23 cellular contexts compared by ENCODE assay signal in genomic region chr13:29137016-29137415, GRCh38.
DNase-seq lines count a peak whose midpoint lies in the region; ATAC-seq, FAIRE-seq and TF ChIP-seq lines count a peak whose summit lies in the region.
"Had no signal": no experiment of that assay in that cellular context is flagged by ENCODE, and none has a peak within 500 bp of the region (broad histone marks: within the 10 kb centered on the region; RNA-seq: fewer than 3 reads in every experiment).

No MANE protein-coding gene starts in this region.

- SMC1A ChIA-PET in GM12878 (lab: Charles Lee; ENCODE audit: uncharacterized antibody, unreplicated experiment), result no interaction called here

- BruUV-seq in GM12878 (replicated peaks; lab: Mats Ljungman, UMichigan), result no TSS peak

- no peak overlapping the region for H3K9ac ChIP-seq in GM12878 (ENCODE audit: control insufficient read depth, insufficient read depth, low read length)
- no peak overlapping the region for H3K9ac ChIP-seq in liver (ENCODE audit: low read depth in 1 of 2, low read length in 2 of 2)
- H3K9ac ChIP-seq: BLaER1 had no signal

- CTCF ChIA-PET in GM12878 (lab: Yijun Ruan, JAX), result no interaction called here

- TF ChIP-seq EP300 in GM12878 (IDR thresholded peaks at IDR 0.05; ENCODE audit: borderline replicate concordance in 1 of 2, control insufficient read depth in 1 of 2, low read depth in 2 of 2, low read length in 2 of 2), result no peak

- in situ Hi-C loops in GM12878 (cut with MboI), result no loop called here

- H3K4me1 ChIP-seq in GM12878 (ENCODE audit: control insufficient read depth, insufficient read depth, low read length) (no peaks in the 10 kb centered on the region), liver (ENCODE audit: control insufficient read depth in 4 of 4, insufficient read depth in 4 of 4, low read length in 3 of 4) (peaks cover 0 to 14% (median 4%) of the 10 kb centered on the region in 4 donors)
- H3K4me1 ChIP-seq: BE2C had no signal

- TF ChIP-seq CTCF in GM12878 (IDR thresholded peaks at IDR 0.05 in 2 of 3, conservative IDR thresholded peaks at IDR 0.05 in 1 of 3; ENCODE audit: control insufficient read depth in 2 of 3, extremely low read depth in 1 of 3, insufficient read depth in 1 of 3, low read depth in 3 of 3, low read length in 3 of 3) (no peak), liver (IDR thresholded peaks at IDR 0.05; ENCODE audit: low read depth, low read length, missing input control) (no peak)

- no peak overlapping the region for H2AFZ ChIP-seq in GM12878 (ENCODE audit: control insufficient read depth, low read depth, low read length)

- RAD21 ChIA-PET in GM12878 (lab: Charles Lee; ENCODE audit: unreplicated experiment), result no interaction called here

- no peak overlapping the region for H3K4me2 ChIP-seq in GM12878 (ENCODE audit: control insufficient read depth, insufficient read depth)
- H3K4me2 ChIP-seq: BLaER1 had no signal

- H3K36me3 ChIP-seq in GM12878 (ENCODE audit: control insufficient read depth in 2 of 2, insufficient read depth in 2 of 2, low read length in 1 of 2) (no peaks in the 10 kb centered on the region), liver (ENCODE audit: control insufficient read depth in 4 of 4, insufficient read depth in 3 of 4, low read depth in 1 of 4, low read length in 3 of 4) (no peaks in the 10 kb centered on the region)
- H3K36me3 ChIP-seq: BE2C, BLaER1 had no signal

- intact Hi-C loops in GM12878 (cut with micrococcal nuclease; ENCODE audit: unreplicated experiment), result no loop called here

- H3K9me3 ChIP-seq in GM12878 (replicated peaks; ENCODE audit: control insufficient read depth, insufficient read depth, low read length) (peaks cover 5% of the 10 kb centered on the region; the same call in 2 of the 3 replicates), liver (ENCODE audit: control insufficient read depth in 4 of 4, low read length in 3 of 4) (peaks cover 0 to 8% (median 2%) of the 10 kb centered on the region in 4 donors)
- H3K9me3 ChIP-seq: BE2C, BLaER1 had no signal

- TF ChIP-seq RAD21 in GM12878 (IDR thresholded peaks at IDR 0.05; ENCODE audit: insufficient read depth, low read depth, low read length) (no peak), liver (IDR thresholded peaks at IDR 0.05) (no peak)

- no peak for ATAC-seq in GM12878

- no peaks in the 10 kb centered on the region for H4K20me1 ChIP-seq in GM12878 (ENCODE audit: control insufficient read depth, insufficient read depth)
- H4K20me1 ChIP-seq: BLaER1 had no signal

- POLR2A ChIA-PET in GM12878 (lab: Charles Lee), result no interaction called here

- no peak for TF ChIP-seq POLR2A in GM12878 (IDR thresholded peaks at IDR 0.05; ENCODE audit: low read depth, low read length)

- no peak overlapping the region for H3K4me3 ChIP-seq in GM12878
- no peak overlapping the region for H3K4me3 ChIP-seq in liver (ENCODE audit: low read depth in 1 of 3, low read length in 3 of 3)
- H3K4me3 ChIP-seq: BLaER1 had no signal

- H3K79me2 ChIP-seq in GM12878 (ENCODE audit: control insufficient read depth, insufficient read depth, low read length), result no peaks in the 10 kb centered on the region

- H3K27ac ChIP-seq in GM12878 (ENCODE audit: control insufficient read depth, insufficient read depth) (no peak overlapping the region), liver (ENCODE audit: low read depth in 1 of 2, low read length in 2 of 2) (peak overlapping the region; percentile 82 to 95)
- H3K27ac ChIP-seq: BLaER1 had no signal

- WGBS in GM12878 (ENCODE audit: insufficient coverage, insufficient replicate concordance, low lambda C conversion rate, missing lambda C conversion rate), result 42% methylated on average over 1 of the region's 1 CpG
- 89% methylated on average over 1 of the region's 1 CpG for WGBS in liver

- FAIRE-seq in GM12878 (lab: Jason Lieb, UNC), result no peak
- FAIRE-seq: A204.1, GM12891, GM19239 had no signal

- DNase-seq in GM12878 (ENCODE audit: low read depth, low spot score) (no peak), NCI-H510A treated with DMSO at 0.1 percent for 48 hours (lab: John Stamatoyannopoulos, UW) (no peak), SKM-1 (lab: John Stamatoyannopoulos, UW; ENCODE audit: unreplicated experiment) (no peak)
- no peak for DNase-seq in activated CD8-positive, alpha-beta memory T cell treated with anti-CD3 and anti-CD28 coated beads, Interleukin-2, amount 50 U/mL, for 48 hours
- DNase-seq: 8988T; ACHN; BE2C; C1 segment of cervical spinal cord; CD4-positive, alpha-beta memory T cell; CD4-positive, CD25-positive, alpha-beta regulatory T cell; CD8-positive, alpha-beta memory T cell; COR-L47; DMS 273 treated with DMSO at 0.1 percent for 48 hours; DMS153; DMS53; DMS79; DND-41; GDM1 had no signal

- H3K27me3 ChIP-seq in GM12878 (replicated peaks in 1 of 2; ENCODE audit: control insufficient read depth in 2 of 2, insufficient read depth in 2 of 2, low read length in 1 of 2) (no peaks in the 10 kb centered on the region), liver (ENCODE audit: control insufficient read depth in 4 of 4, insufficient read depth in 4 of 4, low read length in 3 of 4) (no peaks in the 10 kb centered on the region)
- H3K27me3 ChIP-seq: BLaER1 had no signal

TF ChIP-seq in GM12878, 131 proteins besides CTCF, POLR2A, EP300 and RAD21:
- TF ChIP-seq CEBPZ (IDR thresholded peaks at IDR 0.05; ENCODE audit: low read depth, low read length) (no peak), SMC3 (IDR thresholded peaks at IDR 0.05; ENCODE audit: borderline replicate concordance, low read length) (no peak), CBX5 (IDR thresholded peaks at IDR 0.05; ENCODE audit: low read depth) (0 out of 2 replicates have a peak, but pooled peaks have one; percentile 63), CBX3 (IDR thresholded peaks at IDR 0.05; ENCODE audit: borderline replicate concordance, low read depth) (no peak)

TF ChIP-seq in liver, 16 proteins besides CTCF, POLR2A, EP300 and RAD21:
- TF ChIP-seq JUND (IDR thresholded peaks at IDR 0.05), result no peak
- TF ChIP-seq REST (IDR thresholded peaks at IDR 0.05), result no peak
- TF ChIP-seq HNF4G (IDR thresholded peaks at IDR 0.05), result no peak
- TF ChIP-seq EGR1 (IDR thresholded peaks at IDR 0.05; ENCODE audit: low read depth in 2 of 2), result no peak
- TF ChIP-seq YY1 (IDR thresholded peaks at IDR 0.05), result no peak
- no peak for TF ChIP-seq MAX (IDR thresholded peaks at IDR 0.05)
- TF ChIP-seq ZBTB33 (IDR thresholded peaks at IDR 0.05), result no peak
- TF ChIP-seq ATF3 (IDR thresholded peaks at IDR 0.05), result no peak
- no peak for TF ChIP-seq SP1 (IDR thresholded peaks at IDR 0.05)
- no peak for TF ChIP-seq TAF1 (conservative IDR thresholded peaks at IDR 0.05)
- TF ChIP-seq GABPA (IDR thresholded peaks at IDR 0.05 in 1 of 2, conservative IDR thresholded peaks at IDR 0.05 in 1 of 2), result no peak
- TF ChIP-seq FOXA1 (IDR thresholded peaks at IDR 0.05), result no peak
- no peak for TF ChIP-seq FOXA2 (IDR thresholded peaks at IDR 0.05)
- TF ChIP-seq NR2F2 (IDR thresholded peaks at IDR 0.05), result no peak
- no peak for TF ChIP-seq HNF4A (conservative IDR thresholded peaks at IDR 0.05)
- no peak for TF ChIP-seq RXRA (IDR thresholded peaks at IDR 0.05)
